10 cellular contexts compared by ENCODE assay signal in genomic region chr22:28711820-28712777, GRCh38. TPM values are rescaled to one million over a fixed set of nuclear protein-coding genes. Genes with fewer than 3 reads are reported as not detected.
DNase-seq lines count a peak whose midpoint lies in the region; ATAC-seq lines count a peak whose summit lies in the region.
"Had no signal": no experiment of that assay in that cellular context is flagged by ENCODE, and none has a peak within 500 bp of the region (broad histone marks: within the 10 kb centered on the region; RNA-seq: fewer than 3 reads in every experiment).

No MANE protein-coding gene starts in this region.

- H3K9me3 Mint-ChIP-seq in activated CD4-positive, alpha-beta T cell treated with anti-CD3 and anti-CD28 coated beads, Interleukin-2, amount 10 ng/mL, durations not matched to agents 24 days and 14 days, result no peaks in the 10 kb centered on the region

- no peak overlapping the region for H3K9ac ChIP-seq in SK-N-MC (ENCODE audit: insufficient read length)
- no peak overlapping the region for H3K9ac ChIP-seq in rectal smooth muscle tissue (ENCODE audit: low read length)
- H3K9ac ChIP-seq: KMS-11 had no signal

- no peaks in the 10 kb centered on the region for H3K27me3 Mint-ChIP-seq in activated CD4-positive, alpha-beta T cell treated with anti-CD3 and anti-CD28 coated beads, Interleukin-2, amount 10 ng/mL, durations not matched to agents 24 days and 14 days

- H3K4me1 ChIP-seq in rectal smooth muscle tissue (ENCODE audit: control insufficient read depth, insufficient read depth, low read length), result no peaks in the 10 kb centered on the region

- H3K36me3 ChIP-seq in SK-N-MC (ENCODE audit: insufficient read depth, low read length) (peaks cover 20% of the 10 kb centered on the region), rectal smooth muscle tissue (ENCODE audit: control insufficient read depth, insufficient read depth, low read length) (no peaks in the 10 kb centered on the region)

- no peaks in the 10 kb centered on the region for H3K9me3 ChIP-seq in SK-N-MC (ENCODE audit: low read depth, low read length)

- H3K27ac ChIP-seq in SK-N-MC (peak overlapping the region; percentile 92), rectal smooth muscle tissue (ENCODE audit: low read depth, low read length) (peak overlapping the region; percentile 66)
- H3K27ac ChIP-seq: KMS-11 had no signal

- H3K4me3 ChIP-seq in SK-N-MC (peak overlapping the region; percentile 53), rectal smooth muscle tissue (ENCODE audit: low read length) (no peak overlapping the region)
- H3K4me3 ChIP-seq: GM12878 had no signal

- peaks cover 52% of the 10 kb centered on the region for H3K36me3 Mint-ChIP-seq in activated CD4-positive, alpha-beta T cell treated with anti-CD3 and anti-CD28 coated beads, Interleukin-2, amount 10 ng/mL, durations not matched to agents 24 days and 14 days (ENCODE audit: low read depth)

- H3K27ac Mint-ChIP-seq in activated CD4-positive, alpha-beta T cell treated with anti-CD3 and anti-CD28 coated beads, Interleukin-2, amount 10 ng/mL, durations not matched to agents 24 days and 14 days, result no peak overlapping the region

- H3K4me1 Mint-ChIP-seq in activated CD4-positive, alpha-beta T cell treated with anti-CD3 and anti-CD28 coated beads, Interleukin-2, amount 10 ng/mL, durations not matched to agents 24 days and 14 days, result peaks cover 10% of the 10 kb centered on the region

- no peak overlapping the region for H3K4me3 Mint-ChIP-seq in activated CD4-positive, alpha-beta T cell treated with anti-CD3 and anti-CD28 coated beads, Interleukin-2, amount 10 ng/mL, durations not matched to agents 24 days and 14 days

- DNase-seq in GM04503 (ENCODE audit: low read depth) (peak; percentile 97), SK-N-MC (ENCODE audit: low read depth, low spot score) (peak; percentile 53), fibroblast of the conjunctiva (ENCODE audit: low read depth) (peak; percentile 93)
- no peak for DNase-seq in activated CD4-positive, alpha-beta T cell treated with anti-CD3 and anti-CD28 coated beads, Interleukin-2, amount 10 ng/mL, durations not matched to agents 24 days and 14 days

- H3K27me3 ChIP-seq in rectal smooth muscle tissue (ENCODE audit: control insufficient read depth, insufficient read depth, low read length), result no peaks in the 10 kb centered on the region

- ATAC-seq in GM21717 (IDR thresholded peaks at IDR 0.05; ENCODE audit: unreplicated experiment) (no peak), HG03439 (IDR thresholded peaks at IDR 0.05; ENCODE audit: unreplicated experiment) (no peak), HG03095 (IDR thresholded peaks at IDR 0.05; ENCODE audit: unreplicated experiment) (no peak)
- ATAC-seq: GM12878 had no signal

- intact Hi-C loops in activated CD4-positive, alpha-beta T cell treated with anti-CD3 and anti-CD28 coated beads, Interleukin-2, amount 10 ng/mL, durations not matched to agents 24 days and 14 days (cut with micrococcal nuclease), result no loop called here

RNA-seq across cellular contexts. Expression of gene CHEK2, which starts 29.5 kb away (rescaled TPM):
- 29.8 and 32.7 TPM in 2 replicates for total RNA-seq in activated CD4-positive, alpha-beta T cell treated with anti-CD3 and anti-CD28 coated beads, Interleukin-2, amount 10 ng/mL, durations not matched to agents 24 days and 14 days

RNA-seq across cellular contexts. Expression of gene HSCB, which starts 29.7 kb away (rescaled TPM):
- total RNA-seq in activated CD4-positive, alpha-beta T cell treated with anti-CD3 and anti-CD28 coated beads, Interleukin-2, amount 10 ng/mL, durations not matched to agents 24 days and 14 days, result 12.8 and 14.1 TPM in 2 replicates

RNA-seq across cellular contexts. Expression of gene TTC28, which starts 32.5 kb away (rescaled TPM):
- total RNA-seq in activated CD4-positive, alpha-beta T cell treated with anti-CD3 and anti-CD28 coated beads, Interleukin-2, amount 10 ng/mL, durations not matched to agents 24 days and 14 days, result 1.3 and 2.2 TPM in 2 replicates
